Comparison of ENCODE assay signal across 17 cellular contexts in the genomic region with DNA sequence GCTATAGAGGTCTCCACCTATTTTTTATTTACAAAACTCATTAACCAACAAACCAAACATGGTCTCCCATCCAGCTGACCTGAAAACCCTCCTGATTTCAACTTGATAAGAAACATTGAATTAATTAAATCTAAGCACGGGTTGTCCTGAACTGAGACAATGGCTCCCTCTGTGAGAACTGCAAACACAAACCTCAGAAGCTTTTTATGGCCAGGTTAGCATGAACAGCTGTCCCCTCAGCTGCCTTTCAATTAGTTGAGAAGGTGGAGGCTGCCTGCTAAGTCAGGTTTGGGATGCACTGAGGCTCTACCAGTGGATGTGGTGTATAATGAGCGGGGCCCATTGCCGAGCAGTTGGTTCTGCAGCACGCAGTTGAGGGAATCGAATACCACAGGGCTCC.
DNase-seq lines count a peak whose midpoint lies in the region; TF ChIP-seq lines count a peak whose summit lies in the region.
"Had no signal": no experiment of that assay in that cellular context is flagged by ENCODE, and none has a peak within 500 bp of the region (broad histone marks: within the 10 kb centered on the region; RNA-seq: fewer than 3 reads in every experiment).

No MANE protein-coding gene starts in this region.

- peaks cover 4% of the 10 kb centered on the region for H3K27me3 Mint-ChIP-seq in progenitor cell of endocrine pancreas

- H3K27ac Mint-ChIP-seq in progenitor cell of endocrine pancreas = peak overlapping the region; percentile 60
- H3K27ac Mint-ChIP-seq: CD14-positive monocyte, HFFc6 had no signal

- no peaks in the 10 kb centered on the region for H3K36me3 Mint-ChIP-seq in progenitor cell of endocrine pancreas (ENCODE audit: insufficient read depth)
- H3K36me3 Mint-ChIP-seq: CD14-positive monocyte had no signal

- peak overlapping the region; percentile 4 for H3K4me3 Mint-ChIP-seq in progenitor cell of endocrine pancreas (ENCODE audit: low read depth)
- H3K4me3 Mint-ChIP-seq: CD14-positive monocyte, HFFc6 had no signal

- TF ChIP-seq CTCF in progenitor cell of endocrine pancreas (IDR thresholded peaks at IDR 0.05; ENCODE audit: unreplicated experiment) = no peak

- DNase-seq in NCI-H2107 treated with DMSO at 0.1 percent for 48 hours (lab: John Stamatoyannopoulos, UW; ENCODE audit: unreplicated experiment) (peak; percentile 17), NCI-H2107 (lab: John Stamatoyannopoulos, UW) (no peak), NCI-H345 treated with DMSO at 0.1 percent for 48 hours (lab: John Stamatoyannopoulos, UW; ENCODE audit: unreplicated experiment) (peak; percentile 82), SHP77 treated with DMSO at 0.1 percent for 48 hours (lab: John Stamatoyannopoulos, UW) (peak; percentile 69), progenitor cell of endocrine pancreas (ENCODE audit: low spot score, unreplicated experiment) (no peak), NCI-H2196 treated with DMSO at 0.1 percent for 48 hours (lab: John Stamatoyannopoulos, UW; ENCODE audit: unreplicated experiment) (no peak), NCI-H2227 (lab: John Stamatoyannopoulos, UW; ENCODE audit: unreplicated experiment) (no peak)
- DNase-seq in activated effector memory CD4-positive, alpha-beta T cell treated with Interleukin-2 at 50 U/mL for 16 hours = no peak
- DNase-seq: Caco-2, HFFc6, KG1, NCI-H1048, NCI-H2029, NCI-H524, Right ventricle myocardium superior, T-helper 2 cell had no signal

- H3K9me3 Mint-ChIP-seq in progenitor cell of endocrine pancreas (ENCODE audit: low read depth) = no peaks in the 10 kb centered on the region

- peaks cover 49% of the 10 kb centered on the region for H3K4me1 Mint-ChIP-seq in progenitor cell of endocrine pancreas (ENCODE audit: low read depth)
- H3K4me1 Mint-ChIP-seq: CD14-positive monocyte had no signal

Comparison
In these comparisons a context has a peak if more than half of its experiments do, and no peak if none do; other contexts are left out.
1. DNase-seq: peak in NCI-H2107 treated with DMSO at 0.1 percent for 48 hours (single experiment), NCI-H345 treated with DMSO at 0.1 percent for 48 hours (single experiment) and SHP77 treated with DMSO at 0.1 percent for 48 hours (single experiment); none in NCI-H2107 (single experiment), progenitor cell of endocrine pancreas (single experiment), NCI-H2196 treated with DMSO at 0.1 percent for 48 hours (single experiment), activated effector memory CD4-positive, alpha-beta T cell treated with Interleukin-2 at 50 U/mL for 16 hours (single experiment) and NCI-H2227 (single experiment).